ENCODE assay signal across 1 cellular context in genomic region chr2:201256001-201256544, GRCh38.
TF ChIP-seq lines count a peak whose summit lies in the region.

No MANE protein-coding gene starts in this region.

TF ChIP-seq in IMR-90, 13 proteins besides CTCF, POLR2A, EP300 and RAD21:
- TF ChIP-seq BHLHE40 (IDR thresholded peaks at IDR 0.05; ENCODE audit: low read depth, low read length): no peak
- TF ChIP-seq RCOR1 (IDR thresholded peaks at IDR 0.05; ENCODE audit: insufficient replicate concordance, low read length): peak; percentile 87
- TF ChIP-seq USF2 (IDR thresholded peaks at IDR 0.05; ENCODE audit: low read depth, low read length): no peak
- TF ChIP-seq CEBPB (IDR thresholded peaks at IDR 0.05; ENCODE audit: low read depth, low read length): no peak
- TF ChIP-seq SMC3 (IDR thresholded peaks at IDR 0.05; ENCODE audit: low read depth, low read length): no peak
- no peak for TF ChIP-seq MAFK (IDR thresholded peaks at IDR 0.05; ENCODE audit: low read depth, low read length)
- no peak for TF ChIP-seq RFX5 (IDR thresholded peaks at IDR 0.05; ENCODE audit: low read depth, low read length)
TF ChIP-seq in IMR-90: peak in this region for 1.
